Comparison of ENCODE assay signal across 8 cellular contexts in genomic region chr3:51390600-51391074, GRCh38. TPM values are rescaled to one million over a fixed set of nuclear protein-coding genes. Genes with fewer than 3 reads are reported as not detected.
DNase-seq lines count a peak whose midpoint lies in the region; ATAC-seq, FAIRE-seq and TF ChIP-seq lines count a peak whose summit lies in the region.

No MANE protein-coding gene starts in this region.

- TF ChIP-seq CTCF in A549 (IDR thresholded peaks at IDR 0.05) = no peak
- no peak for TF ChIP-seq CTCF in GM23338 (conservative IDR thresholded peaks at IDR 0.05; ENCODE audit: low read depth in 2 of 2)
- TF ChIP-seq CTCF in kidney (IDR thresholded peaks at IDR 0.05; ENCODE audit: borderline replicate concordance, extremely low read depth, insufficient read depth) = no peak
- TF ChIP-seq CTCF in thyroid gland (IDR thresholded peaks at IDR 0.05) = peak in 1 of 6 experiments; percentile 60

- peaks cover 20% of the 10 kb centered on the region for H3K27me3 Mint-ChIP-seq in GM23338 (ENCODE audit: insufficient read depth, low read depth, poor library complexity)
- no peaks in the 10 kb centered on the region for H3K27me3 Mint-ChIP-seq in activated T-helper 17 cell treated with anti-CD3 and anti-CD28 coated beads, Interleukin-2, amount 50 U/mL, for 72 hours

- H3K9me3 Mint-ChIP-seq in GM23338 = peaks cover 20% of the 10 kb centered on the region; the same call in 2 of the 3 replicates
- H3K9me3 Mint-ChIP-seq in activated T-helper 17 cell treated with anti-CD3 and anti-CD28 coated beads, Interleukin-2, amount 50 U/mL, for 72 hours = no peaks in the 10 kb centered on the region

- peak overlapping the region; percentile 50 to 55 for H3K9ac ChIP-seq in kidney (ENCODE audit: low read length in 2 of 2)

- FAIRE-seq in A549 (lab: Jason Lieb, UNC) (no peak), kidney (lab: Jason Lieb, UNC) (no peak)

- intact Hi-C loops in kidney (cut with DNase I) (no loop called here), thyroid gland (cut with DNase I) (loop anchor here (5.0 kb wide), 2 partner anchors 107 to 282 kb away; partner anchors contain the start of gene TEX264)

- peaks cover 86% of the 10 kb centered on the region for H3K36me3 Mint-ChIP-seq in GM23338 (ENCODE audit: low read depth)
- H3K36me3 Mint-ChIP-seq in activated T-helper 17 cell treated with anti-CD3 and anti-CD28 coated beads, Interleukin-2, amount 50 U/mL, for 72 hours (ENCODE audit: low read depth) = peaks cover 75% of the 10 kb centered on the region

- TF ChIP-seq EP300 in A549 (IDR thresholded peaks at IDR 0.05) = no peak

- H3K27me3 ChIP-seq in GM23338 (ENCODE audit: insufficient read depth) (no peaks in the 10 kb centered on the region), thyroid gland (no peaks in the 10 kb centered on the region)

- no peaks in the 10 kb centered on the region for H3K9me2 ChIP-seq in GM23338 (ENCODE audit: insufficient read depth)

- peaks cover 31% of the 10 kb centered on the region for H3K36me3 ChIP-seq in GM23338 (ENCODE audit: insufficient read depth)
- H3K36me3 ChIP-seq in kidney (ENCODE audit: control insufficient read depth in 1 of 2, insufficient read depth in 2 of 2, low read length in 2 of 2) = peaks cover 15 to 32% of the 10 kb centered on the region in 2 donors
- H3K36me3 ChIP-seq in thyroid gland = peaks cover 38 to 54% of the 10 kb centered on the region in 2 donors

- ATAC-seq in A549 (peak; percentile 31 to 35), GM23338 (no peak; the same call in 2 of the 3 replicates), GM21447 (IDR thresholded peaks at IDR 0.05; ENCODE audit: unreplicated experiment) (no peak)
- ATAC-seq in activated T-helper 17 cell treated with anti-CD3 and anti-CD28 coated beads, Interleukin-2, amount 50 U/mL, for 72 hours (replicated peaks) = peak; percentile 3

- no peak; a peak in 2 of 5 replicates for TF ChIP-seq RAD21 in A549 (conservative IDR thresholded peaks at IDR 0.05 in 1 of 2, IDR thresholded peaks at IDR 0.05 in 1 of 2)

- H2AFZ ChIP-seq in GM23338 = no peak overlapping the region

- POLR2A ChIA-PET in A549 (lab: Yijun Ruan, JAX) = interaction anchor here (1.3 kb wide), 1 partner anchor 109 kb away, joined by 3 read pairs; the partner anchor contains the start of gene DCAF1

- DNase-seq in A549 (ENCODE audit: low read depth in 1 of 2, low spot score in 1 of 2) (no peak), GM23338 (ENCODE audit: low spot score) (peak; percentile 96), kidney (no peak), thyroid gland (no peak), NCI-H187 treated with DMSO at 0.1 percent for 48 hours (lab: John Stamatoyannopoulos, UW) (no peak), DMS114 treated with DMSO at 0.1 percent for 48 hours (lab: John Stamatoyannopoulos, UW; ENCODE audit: unreplicated experiment) (no peak)

- 34% methylated on average over 18 of the region's 23 CpGs for WGBS in A549 (ENCODE audit: missing lambda C conversion rate)
- 65 to 67% methylated on average over 9 to 11 of the region's 23 CpGs for WGBS in thyroid gland, 2 donors

- peak overlapping the region; percentile 64 for H3K4me3 Mint-ChIP-seq in GM23338
- H3K4me3 Mint-ChIP-seq in activated T-helper 17 cell treated with anti-CD3 and anti-CD28 coated beads, Interleukin-2, amount 50 U/mL, for 72 hours = peak overlapping the region; percentile 67

- H3K27ac ChIP-seq in A549 (peak overlapping the region; percentile 64 to 81), GM23338 (ENCODE audit: low read depth) (peak overlapping the region; percentile 95), kidney (ENCODE audit: low read depth in 2 of 2, low read length in 2 of 2) (peak overlapping the region; percentile 4 to 34), thyroid gland (peak overlapping the region in 2 of 3 donors; percentile 48 to 51)

- peaks cover 55% of the 10 kb centered on the region for H4K20me1 ChIP-seq in GM23338 (replicated peaks; ENCODE audit: insufficient read depth)

- H3K4me2 ChIP-seq in A549 (peak overlapping the region; percentile 77), GM23338 (peak overlapping the region; percentile 68)

- peak overlapping the region; percentile 62 for H3K27ac Mint-ChIP-seq in GM23338
- H3K27ac Mint-ChIP-seq in activated T-helper 17 cell treated with anti-CD3 and anti-CD28 coated beads, Interleukin-2, amount 50 U/mL, for 72 hours = no peak overlapping the region

- peaks cover 40% of the 10 kb centered on the region for H3K4me1 ChIP-seq in A549
- peaks cover 31% of the 10 kb centered on the region for H3K4me1 ChIP-seq in GM23338 (ENCODE audit: insufficient read depth)
- H3K4me1 ChIP-seq in kidney (ENCODE audit: control insufficient read depth in 1 of 2, insufficient read depth in 1 of 2, low read depth in 1 of 2, low read length in 2 of 2) = peaks cover 24 to 44% of the 10 kb centered on the region in 2 donors
- peaks cover 48 to 79% of the 10 kb centered on the region in 2 donors for H3K4me1 ChIP-seq in thyroid gland

- H3K4me3 ChIP-seq in A549 (peak overlapping the region; percentile 20; the same call in 2 of the 3 replicates), GM23338 (peak overlapping the region; percentile 82), kidney (ENCODE audit: low read length in 2 of 2) (peak overlapping the region; percentile 53 to 59), thyroid gland (replicated peaks in 1 of 3) (peak overlapping the region in 1 of 3 donors; percentile 71)

- peaks cover 53% of the 10 kb centered on the region for H3K4me1 Mint-ChIP-seq in GM23338
- H3K4me1 Mint-ChIP-seq in activated T-helper 17 cell treated with anti-CD3 and anti-CD28 coated beads, Interleukin-2, amount 50 U/mL, for 72 hours = peaks cover 31% of the 10 kb centered on the region

- peaks cover 46% of the 10 kb centered on the region for H3F3A ChIP-seq in GM23338 (replicated peaks; ENCODE audit: low read depth)

- TF ChIP-seq POLR2A in A549 (IDR thresholded peaks at IDR 0.05; ENCODE audit: low read length) (no peak), thyroid gland (IDR thresholded peaks at IDR 0.05) (no peak)

- no peaks in the 10 kb centered on the region for H3K9me3 ChIP-seq in A549
- H3K9me3 ChIP-seq in kidney (ENCODE audit: control insufficient read depth in 1 of 2, low read length in 2 of 2) = no peaks in the 10 kb centered on the region
- no peaks in the 10 kb centered on the region for H3K9me3 ChIP-seq in thyroid gland

- CTCF ChIA-PET in A549 (lab: Yijun Ruan, JAX) = interaction anchor here (0.6 to 9.2 kb wide), 17 partner anchors 12 to 819 kb away, joined by 3 to 106 read pairs (median 8); partner anchors contain the start of genes CISH, DCAF1 and MAPKAPK3

- H3K79me2 ChIP-seq in GM23338 (replicated peaks; ENCODE audit: insufficient read depth) = peaks cover 67% of the 10 kb centered on the region

TF ChIP-seq in A549, 52 proteins besides CTCF, POLR2A, EP300 and RAD21 (continues in another document):
- TF ChIP-seq PHF8 (IDR thresholded peaks at IDR 0.05; ENCODE audit: borderline replicate concordance, low read depth) = no peak
- no peak for TF ChIP-seq TP53 (CRISPR knock-in tag; IDR thresholded peaks at IDR 0.05)
- no peak for TF ChIP-seq MAFK (IDR thresholded peaks at IDR 0.05; ENCODE audit: partially characterized antibody)
- no peak for TF ChIP-seq RARB (CRISPR knock-in tag; IDR thresholded peaks at IDR 0.05)
- TF ChIP-seq JUNB (IDR thresholded peaks at IDR 0.05) = no peak

RNA-seq across cellular contexts. Expression of gene RBM15B, which starts 0.4 kb away (rescaled TPM):
- polyA plus RNA-seq in A549 (2011; rRNA removed) (7.9 and 10.9 TPM in 2 replicates), A549 (2017; fragmentation: RNase III; extraction: RNeasy Plus Mini Kit Qiagen cat#74134 plus additional on column Dnase treatment) (15.4 to 18.0 TPM (median 17.0 TPM) in 3 replicates), GM23338 (2016; fragmentation: Nextera tagmentation; extraction: Ambion mirVana) (15.9 and 16.3 TPM in 2 replicates), kidney (ENCODE audit: insufficient read depth, low read depth, low replicate concordance) (9.8 TPM)
- 10.0 and 13.4 TPM in 2 replicates for polyA plus RNA-seq in A549 (2012; cell fraction: cytosol; rRNA removed)
- polyA plus RNA-seq in A549 (2012; cell fraction: nucleus; rRNA removed) = 8.4 and 8.7 TPM in 2 replicates
- 15.9 and 16.0 TPM in 2 replicates for polyA minus RNA-seq in A549 (2011; rRNA and poly(A)+ RNA removed)
- total RNA-seq in GM23338 (2014; rRNA removed; shearing (Covaris generic)) = 51.7 and 57.9 TPM in 2 replicates
- 10 to 100 TPM; 14.6 to 29.8 TPM for total RNA-seq in activated T-helper 17 cell treated with anti-CD3 and anti-CD28 coated beads, Interleukin-2, amount 50 U/mL, for 72 hours
- total RNA-seq in kidney (28.0 TPM), thyroid gland (10 to 100 TPM; 29.4 to 50.0 (median 38.9) TPM)

RNA-seq across cellular contexts. Expression of gene MANF, which starts 5.5 kb away (rescaled TPM):
- polyA plus RNA-seq in A549 (2011; rRNA removed) (62.8 and 84.9 TPM in 2 replicates), A549 (2017; fragmentation: RNase III; extraction: RNeasy Plus Mini Kit Qiagen cat#74134 plus additional on column Dnase treatment) (64.3 to 67.8 TPM (median 67.1 TPM) in 3 replicates), GM23338 (2016; fragmentation: Nextera tagmentation; extraction: Ambion mirVana) (41.7 and 48.7 TPM in 2 replicates), kidney (ENCODE audit: insufficient read depth, low read depth, low replicate concordance) (224 TPM)
- polyA plus RNA-seq in A549 (2012; cell fraction: cytosol; rRNA removed) = 39.6 and 51.7 TPM in 2 replicates
- 10.4 and 16.3 TPM in 2 replicates for polyA plus RNA-seq in A549 (2012; cell fraction: nucleus; rRNA removed)
- polyA minus RNA-seq in A549 (2011; rRNA and poly(A)+ RNA removed) = 7.0 and 9.9 TPM in 2 replicates
- 70.4 and 92.7 TPM in 2 replicates for total RNA-seq in GM23338 (2014; rRNA removed; shearing (Covaris generic))
- 100 to 1,000 TPM in 1 of 2 donors, 10 to 100 TPM in 1; 76.4 to 157 TPM for total RNA-seq in activated T-helper 17 cell treated with anti-CD3 and anti-CD28 coated beads, Interleukin-2, amount 50 U/mL, for 72 hours
- total RNA-seq in kidney (96.5 TPM), thyroid gland (100 to 1,000 TPM in 2 of 4 donors, 10 to 100 TPM in 2; 79.7 to 312 (median 189) TPM)

Comparison
In these comparisons a context has a peak if more than half of its experiments do, and no peak if none do; other contexts are left out.
1. ATAC-seq: peak in A549 (2 of 2) and activated T-helper 17 cell treated with anti-CD3 and anti-CD28 coated beads, Interleukin-2, amount 50 U/mL, for 72 hours (single experiment); none in GM23338 (single experiment) and GM21447 (single experiment).
2. H3K27ac ChIP-seq: peak in every context shown above with its lines; median percentile 95 in GM23338; 72 in A549; 50 in thyroid gland; 19 in kidney.